ENCODE assay signal across 9 cellular contexts in the genomic region with DNA sequence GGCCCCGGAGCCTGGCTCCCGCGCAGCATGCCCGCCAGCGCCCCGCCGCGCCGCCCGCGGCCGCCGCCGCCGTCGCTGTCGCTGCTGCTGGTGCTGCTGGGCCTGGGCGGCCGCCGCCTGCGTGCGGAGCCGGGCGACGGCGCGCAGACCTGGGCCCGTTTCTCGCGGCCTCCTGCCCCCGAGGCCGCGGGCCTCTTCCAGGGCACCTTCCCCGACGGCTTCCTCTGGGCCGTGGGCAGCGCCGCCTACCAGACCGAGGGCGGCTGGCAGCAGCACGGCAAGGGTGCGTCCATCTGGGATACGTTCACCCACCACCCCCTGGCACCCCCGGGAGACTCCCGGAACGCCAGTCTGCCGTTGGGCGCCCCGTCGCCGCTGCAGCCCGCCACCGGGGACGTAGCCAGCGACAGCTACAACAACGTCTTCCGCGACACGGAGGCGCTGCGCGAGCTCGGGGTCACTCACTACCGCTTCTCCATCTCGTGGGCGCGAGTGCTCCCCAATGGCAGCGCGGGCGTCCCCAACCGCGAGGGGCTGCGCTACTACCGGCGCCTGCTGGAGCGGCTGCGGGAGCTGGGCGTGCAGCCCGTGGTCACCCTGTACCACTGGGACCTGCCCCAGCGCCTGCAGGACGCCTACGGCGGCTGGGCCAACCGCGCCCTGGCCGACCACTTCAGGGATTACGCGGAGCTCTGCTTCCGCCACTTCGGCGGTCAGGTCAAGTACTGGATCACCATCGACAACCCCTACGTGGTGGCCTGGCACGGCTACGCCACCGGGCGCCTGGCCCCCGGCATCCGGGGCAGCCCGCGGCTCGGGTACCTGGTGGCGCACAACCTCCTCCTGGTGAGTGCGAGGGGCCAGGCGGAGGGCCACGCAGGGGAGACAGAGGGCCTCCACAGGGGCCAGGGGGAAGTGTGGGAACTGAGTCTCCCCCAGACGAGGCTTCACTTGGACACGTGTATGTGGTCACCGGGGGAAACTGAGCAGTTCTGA. TPM values are rescaled to one million over a fixed set of nuclear protein-coding genes. Genes with fewer than 3 reads are reported as not detected.
DNase-seq lines count a peak whose midpoint lies in the region; ATAC-seq and TF ChIP-seq lines count a peak whose summit lies in the region.
"Had no signal": no experiment of that assay in that cellular context is flagged by ENCODE, and none has a peak within 500 bp of the region (broad histone marks: within the 10 kb centered on the region; RNA-seq: fewer than 3 reads in every experiment).

Gene KL (plus strand): TSS at position 10 of the 996 bp plus-strand sequence. CDS start 18 bp downstream, at position 28.

- ATAC-seq in GM21526 (IDR thresholded peaks at IDR 0.05; ENCODE audit: low FRiP score, unreplicated experiment): peak; percentile 37
- ATAC-seq in aorta (ENCODE audit: low FRiP score): peak; percentile 68

- peak within 1 kb of the TSS; percentile 39; the same call in 1 of the 2 replicates for H3K4me3 ChIP-seq in PC-9
- H3K4me3 ChIP-seq in epithelial cell of esophagus (ENCODE audit: low read length): peak within 1 kb of the TSS; percentile 10
- peak within 1 kb of the TSS; percentile 62 to 64 for H3K4me3 ChIP-seq in mucosa of rectum (ENCODE audit: low read length in 2 of 2)
- peak within 1 kb of the TSS; percentile 19 to 20 for H3K4me3 ChIP-seq in aorta (ENCODE audit: low read length in 2 of 2)

- H3K27me3 ChIP-seq in PC-9 (ENCODE audit: insufficient read depth, low read depth): no peaks in the 10 kb centered on the region
- H3K27me3 ChIP-seq in mucosa of rectum (ENCODE audit: control insufficient read depth in 2 of 2, insufficient read depth in 2 of 2, low read length in 2 of 2): peaks cover 7 to 8% of the 10 kb centered on the region in 2 donors
- H3K27me3 ChIP-seq in aorta (ENCODE audit: control insufficient read depth in 1 of 2, insufficient read depth in 2 of 2, low read length in 1 of 2): no peaks in the 10 kb centered on the region

- H3K4me2 ChIP-seq in PC-9: peak within 1 kb of the TSS; percentile 56

- CTCF ChIA-PET in PC-9 (lab: Charles Lee): no interaction called here

- H3K9me2 ChIP-seq in PC-9 (ENCODE audit: insufficient read depth): no peaks in the 10 kb centered on the region

- DNase-seq in Daoy (ENCODE audit: low read depth) (peak; percentile 2), PC-9 (peak in 1 of 2 experiments; percentile 18), epithelial cell of esophagus (ENCODE audit: low read depth) (no peak), aorta (peak; percentile 59 to 82), NCI-H510A (lab: John Stamatoyannopoulos, UW) (no peak), HuH-7.5 (ENCODE audit: low spot score) (no peak)

- TF ChIP-seq CTCF in PC-9 (conservative IDR thresholded peaks at IDR 0.05) (no peak), epithelial cell of esophagus (IDR thresholded peaks at IDR 0.05; ENCODE audit: insufficient read depth, low read depth, low read length, missing control alignments) (no peak)

- H3F3A ChIP-seq in PC-9 (ENCODE audit: insufficient read depth, low read depth): no peaks in the 10 kb centered on the region

- H2AFZ ChIP-seq in PC-9: peak within 1 kb of the TSS; percentile 66; the same call in 1 of the 2 replicates

- H3K27ac ChIP-seq in PC-9: no peak within 1 kb of the TSS
- peak within 1 kb of the TSS; percentile 50 to 63 for H3K27ac ChIP-seq in mucosa of rectum (ENCODE audit: low read depth in 2 of 2, low read length in 2 of 2)
- H3K27ac ChIP-seq in aorta (ENCODE audit: low read depth in 1 of 2, low read length in 2 of 2): no peak within 1 kb of the TSS

- H3K36me3 ChIP-seq in PC-9 (ENCODE audit: low read depth) (no peaks in the 10 kb centered on the region), mucosa of rectum (ENCODE audit: control insufficient read depth in 2 of 2, insufficient read depth in 2 of 2, low read length in 2 of 2) (no peaks in the 10 kb centered on the region), aorta (ENCODE audit: control insufficient read depth in 1 of 2, insufficient read depth in 2 of 2, low read length in 1 of 2) (no peaks in the 10 kb centered on the region)

- H3K79me2 ChIP-seq in PC-9 (ENCODE audit: low read depth): no peaks in the 10 kb centered on the region

- peak within 1 kb of the TSS; percentile 24 to 53 for H3K9ac ChIP-seq in mucosa of rectum (ENCODE audit: low read depth in 1 of 2, low read length in 2 of 2)

- POLR2A ChIA-PET in PC-9 (lab: Charles Lee; ENCODE audit: unreplicated experiment): interaction anchor here (0.6 kb wide), 1 partner anchor 701 kb away, joined by 3 read pairs; the partner anchor contains the start of genes BRCA2 and ZAR1L

- H3K9me3 ChIP-seq in PC-9 (ENCODE audit: insufficient read depth, low read depth) (no peaks in the 10 kb centered on the region), mucosa of rectum (ENCODE audit: control insufficient read depth in 2 of 2, low read length in 2 of 2) (no peaks in the 10 kb centered on the region), aorta (ENCODE audit: control insufficient read depth, low read length) (no peaks in the 10 kb centered on the region)

- 6% methylated on average over 72 to 109 of the region's 109 CpGs for WGBS in aorta, 2 donors

- intact Hi-C loops in PC-9 (cut with micrococcal nuclease; ENCODE audit: unreplicated experiment) (loop anchor here (5.0 to 10.0 kb wide), 3 partner anchors 116 to 322 kb away; no protein-coding TSS in a partner anchor), aorta (cut with DNase I) (no loop called here)

- H3K4me1 ChIP-seq in PC-9 (replicated peaks; ENCODE audit: insufficient read depth) (peaks cover 17% of the 10 kb centered on the region; the same call in 1 of the 2 replicates), mucosa of rectum (ENCODE audit: control insufficient read depth in 2 of 2, insufficient read depth in 2 of 2, low read length in 2 of 2) (peaks cover 4 to 7% of the 10 kb centered on the region in 2 donors), aorta (ENCODE audit: control insufficient read depth in 1 of 2, insufficient read depth in 2 of 2, low read length in 2 of 2) (no peaks in the 10 kb centered on the region)

- no peaks in the 10 kb centered on the region for H4K20me1 ChIP-seq in PC-9 (ENCODE audit: insufficient read depth)

- BruUV-seq in PC-9 (replicated peaks; lab: Mats Ljungman, UMichigan): no TSS peak

RNA-seq across cellular contexts. Expression of gene KL, which starts in this region (rescaled TPM):
- not detected in 2 replicates for total RNA-seq in Daoy (2014; rRNA removed; shearing (Covaris generic))
- total RNA-seq in PC-9 (2021): 1.2 and 1.4 TPM in 2 replicates
- 1 to 10 TPM; 2.4 to 5.9 TPM for total RNA-seq in aorta
- under 1 TPM; 0.38 to 0.43 TPM for polyA plus RNA-seq in aorta
- total RNA-seq: LHCN-M2 had no signal

Comparison
In these comparisons a context has a peak if more than half of its experiments do, and no peak if none do; other contexts are left out.
1. Peak in DNase-seq in Daoy; RNA of the gene not detected or under 1 TPM.
2. DNase-seq: peak in aorta (2 of 2); none in epithelial cell of esophagus (single experiment), NCI-H510A (single experiment) and HuH-7.5 (single experiment).
3. H3K27ac ChIP-seq: peak in mucosa of rectum (2 of 2); none in PC-9 (single experiment) and aorta (0 of 2).
4. H3K4me3 ChIP-seq: peak in every context shown above with its lines; median percentile 63 in mucosa of rectum; 39 in PC-9; 20 in aorta; 10 in epithelial cell of esophagus.